10 cellular contexts compared by ENCODE assay signal in genomic region chr7:130899071-130899451, GRCh38.
A peak's percentile ranks its signal among the peaks of the same experiment; 100 is the strongest.
DNase-seq lines count a peak whose midpoint lies in the region; ATAC-seq and TF ChIP-seq lines count a peak whose summit lies in the region.
"Had no signal": no experiment of that assay in that cellular context is flagged by ENCODE, and none has a peak within 500 bp of the region (broad histone marks: within the 10 kb centered on the region; RNA-seq: fewer than 3 reads in every experiment).

No MANE protein-coding gene starts in this region.

- no peak overlapping the region for H2AFZ ChIP-seq in hepatocyte

- TF ChIP-seq CTCF in hepatocyte (IDR thresholded peaks at IDR 0.05; ENCODE audit: poor library complexity): no peak

- POLR2A ChIA-PET in T-cell (lab: Charles Lee): interaction anchor here (0.6 to 0.7 kb wide), 4 partner anchors 90 to 282 kb away, joined by 3 read pairs; no protein-coding TSS in a partner anchor

- H3K4me3 Mint-ChIP-seq in activated CD4-positive, alpha-beta T cell treated with anti-CD3 and anti-CD28 coated beads, Interleukin-2, amount 10 ng/mL, durations not matched to agents 24 days and 14 days: no peak overlapping the region
- H3K4me3 Mint-ChIP-seq in T-cell: no peak overlapping the region
- no peak overlapping the region for H3K4me3 Mint-ChIP-seq in stimulated activated naive CD8-positive, alpha-beta T cell treated with anti-CD3 and anti-CD28 coated beads, Interleukin-15, amount 100 ng/mL, for 72 hours

- H3K9me2 ChIP-seq in hepatocyte (replicated peaks; ENCODE audit: insufficient read depth): no peaks in the 10 kb centered on the region

- H3K9me3 Mint-ChIP-seq in activated CD4-positive, alpha-beta T cell treated with anti-CD3 and anti-CD28 coated beads, Interleukin-2, amount 10 ng/mL, durations not matched to agents 24 days and 14 days: no peaks in the 10 kb centered on the region
- no peaks in the 10 kb centered on the region for H3K9me3 Mint-ChIP-seq in T-cell
- H3K9me3 Mint-ChIP-seq in stimulated activated naive CD8-positive, alpha-beta T cell treated with anti-CD3 and anti-CD28 coated beads, Interleukin-15, amount 100 ng/mL, for 72 hours: no peaks in the 10 kb centered on the region

- H3K36me3 ChIP-seq in hepatocyte (replicated peaks; ENCODE audit: insufficient read depth, low read depth): no peaks in the 10 kb centered on the region

- peaks cover 86% of the 10 kb centered on the region for H3K36me3 Mint-ChIP-seq in activated CD4-positive, alpha-beta T cell treated with anti-CD3 and anti-CD28 coated beads, Interleukin-2, amount 10 ng/mL, durations not matched to agents 24 days and 14 days (ENCODE audit: low read depth)
- peaks cover 71% of the 10 kb centered on the region for H3K36me3 Mint-ChIP-seq in T-cell

- H3K4me1 ChIP-seq in hepatocyte (ENCODE audit: insufficient read depth): peaks cover 31% of the 10 kb centered on the region

- H3K9me3 ChIP-seq in hepatocyte (ENCODE audit: low read depth): no peaks in the 10 kb centered on the region
- H3K9me3 ChIP-seq: prostate gland had no signal

- H3K4me3 ChIP-seq in hepatocyte: no peak overlapping the region
- H3K4me3 ChIP-seq: prostate gland had no signal

- no peaks in the 10 kb centered on the region for H4K20me1 ChIP-seq in hepatocyte (ENCODE audit: insufficient read depth, poor library complexity, severe bottlenecking)

- no peak for DNase-seq in activated CD4-positive, alpha-beta T cell treated with anti-CD3 and anti-CD28 coated beads, Interleukin-2, amount 10 ng/mL, durations not matched to agents 24 days and 14 days
- no peak for DNase-seq in activated CD4-positive, alpha-beta T cell treated with anti-CD3 and anti-CD28 coated beads for 4 hours
- DNase-seq in T-cell (no peak), hepatocyte (ENCODE audit: low spot score) (no peak)
- no peak for DNase-seq in stimulated activated naive CD8-positive, alpha-beta T cell treated with anti-CD3 and anti-CD28 coated beads, Interleukin-15, amount 100 ng/mL, for 72 hours
- DNase-seq in activated effector memory CD4-positive, alpha-beta T cell treated with anti-CD3 and anti-CD28 coated beads, Interleukin-2, amount 50 U/mL, for 16 hours: no peak
- DNase-seq: activated T-cell treated with anti-CD3 and anti-CD28 coated beads, Interleukin-2, amount 50 U/mL, for 1 hour had no signal

- ATAC-seq in T-cell (replicated peaks in 1 of 4) (no peak), HG02623 (IDR thresholded peaks at IDR 0.05; ENCODE audit: unreplicated experiment) (no peak), GM19452 (IDR thresholded peaks at IDR 0.05; ENCODE audit: unreplicated experiment) (no peak)
- no peak for ATAC-seq in stimulated activated naive CD8-positive, alpha-beta T cell treated with anti-CD3 and anti-CD28 coated beads, Interleukin-15, amount 100 ng/mL, for 72 hours

- H3K27ac ChIP-seq in hepatocyte: peak overlapping the region; percentile 81

- intact Hi-C loops in activated CD4-positive, alpha-beta T cell treated with anti-CD3 and anti-CD28 coated beads, Interleukin-2, amount 10 ng/mL, durations not matched to agents 24 days and 14 days (cut with micrococcal nuclease): loop anchor here (5.0 to 10.0 kb wide), 2 partner anchors 526 to 613 kb away; no protein-coding TSS in a partner anchor

- peaks cover 3% of the 10 kb centered on the region for H3K79me2 ChIP-seq in hepatocyte

- CTCF ChIA-PET in T-cell (lab: Charles Lee): interaction anchor here (0.6 to 1.3 kb wide), 5 partner anchors 11 to 143 kb away, joined by 3 read pairs; no protein-coding TSS in a partner anchor

- H3K27ac Mint-ChIP-seq in activated CD4-positive, alpha-beta T cell treated with anti-CD3 and anti-CD28 coated beads, Interleukin-2, amount 10 ng/mL, durations not matched to agents 24 days and 14 days: peak overlapping the region; percentile 63
- H3K27ac Mint-ChIP-seq in T-cell: peak overlapping the region; percentile 67 to 83
- H3K27ac Mint-ChIP-seq in stimulated activated naive CD8-positive, alpha-beta T cell treated with anti-CD3 and anti-CD28 coated beads, Interleukin-15, amount 100 ng/mL, for 72 hours: peak overlapping the region; percentile 19 to 30

- no peaks in the 10 kb centered on the region for H3K27me3 Mint-ChIP-seq in activated CD4-positive, alpha-beta T cell treated with anti-CD3 and anti-CD28 coated beads, Interleukin-2, amount 10 ng/mL, durations not matched to agents 24 days and 14 days
- H3K27me3 Mint-ChIP-seq in T-cell: no peaks in the 10 kb centered on the region
- no peaks in the 10 kb centered on the region for H3K27me3 Mint-ChIP-seq in stimulated activated naive CD8-positive, alpha-beta T cell treated with anti-CD3 and anti-CD28 coated beads, Interleukin-15, amount 100 ng/mL, for 72 hours

- 85% methylated on average over 10 of the region's 10 CpGs for WGBS in hepatocyte (ENCODE audit: low lambda C conversion rate, missing lambda C conversion rate)

- H3K4me1 Mint-ChIP-seq in activated CD4-positive, alpha-beta T cell treated with anti-CD3 and anti-CD28 coated beads, Interleukin-2, amount 10 ng/mL, durations not matched to agents 24 days and 14 days: peaks cover 86% of the 10 kb centered on the region
- peaks cover 72 to 99% (median 95%) of the 10 kb centered on the region in 3 donors for H3K4me1 Mint-ChIP-seq in T-cell
- H3K4me1 Mint-ChIP-seq in stimulated activated naive CD8-positive, alpha-beta T cell treated with anti-CD3 and anti-CD28 coated beads, Interleukin-15, amount 100 ng/mL, for 72 hours: peaks cover 100% of the 10 kb centered on the region

- no peaks in the 10 kb centered on the region for H3K27me3 ChIP-seq in hepatocyte

- peak overlapping the region; percentile 47 for H3K4me2 ChIP-seq in hepatocyte

Comparison
In these comparisons a context has a peak if more than half of its experiments do, and no peak if none do; other contexts are left out.
1. H3K27ac Mint-ChIP-seq: peak in every context shown above with its lines; median percentile 75 in T-cell; 63 in activated CD4-positive, alpha-beta T cell treated with anti-CD3 and anti-CD28 coated beads, Interleukin-2, amount 10 ng/mL, durations not matched to agents 24 days and 14 days; 24 in stimulated activated naive CD8-positive, alpha-beta T cell treated with anti-CD3 and anti-CD28 coated beads, Interleukin-15, amount 100 ng/mL, for 72 hours.